9 cellular contexts compared by ENCODE assay signal in genomic region chr3:7082244-7082643, GRCh38.
"Had no signal": no experiment of that assay in that cellular context is flagged by ENCODE, and none has a peak within 500 bp of the region (broad histone marks: within the 10 kb centered on the region; RNA-seq: fewer than 3 reads in every experiment).

No MANE protein-coding gene starts in this region.

- H3K4me3 ChIP-seq: GM23248 had no signal

- H3K27ac ChIP-seq: GM23248, KMS-11 had no signal

- H3K9me3 Mint-ChIP-seq: H9 had no signal

- H2AFZ ChIP-seq: GM23248 had no signal

- H3K4me3 Mint-ChIP-seq: H9 had no signal

- FAIRE-seq: H54, HTR-8/SVneo had no signal

- DNase-seq: GM23248, GOT3, H9, HCEC 1CT, Karpas-422, KBM-7 had no signal

- H3K9ac ChIP-seq: GM23248, KMS-11 had no signal

- H3K4me2 ChIP-seq: KMS-11 had no signal
